In genomic region chr12:112839386-112839972, GRCh38 we compare ENCODE assay signal across 1 cellular context.
TF ChIP-seq lines count a peak whose summit lies in the region.

No MANE protein-coding gene starts in this region.

TF ChIP-seq in SK-N-SH treated with all-trans-retinoic acid at 6 μM for 48 hours, 23 proteins besides CTCF, POLR2A, EP300 and RAD21 (continued from another document):
- TF ChIP-seq TSHZ2 (CRISPR knock-in tag; IDR thresholded peaks at IDR 0.05) (no peak), ZFP3 (CRISPR knock-in tag; IDR thresholded peaks at IDR 0.05) (no peak), ZNF70 (CRISPR knock-in tag; IDR thresholded peaks at IDR 0.05) (no peak), SNAI2 (CRISPR knock-in tag; IDR thresholded peaks at IDR 0.05) (no peak), TCF4 (CRISPR knock-in tag; IDR thresholded peaks at IDR 0.05; ENCODE audit: borderline replicate concordance) (peak; percentile 44)
